In the genomic region with DNA sequence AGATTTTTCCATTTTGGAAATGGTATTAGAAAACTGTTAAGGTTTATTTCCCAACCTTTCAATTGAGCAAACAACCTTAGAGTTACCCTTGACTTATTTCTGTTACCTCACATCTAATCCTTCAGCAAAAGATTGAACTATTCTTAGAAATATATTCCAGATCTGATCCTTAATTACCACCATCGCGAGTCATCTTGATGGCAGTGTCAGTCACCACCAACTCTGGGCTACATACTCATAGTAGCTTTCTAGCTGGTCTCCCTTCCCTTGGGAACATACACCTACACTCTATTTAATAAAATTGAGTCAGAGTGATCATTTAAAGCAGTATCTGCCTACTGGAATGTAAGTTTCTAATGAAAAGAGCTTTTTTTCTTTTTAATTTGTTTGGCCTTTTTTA, we compare ENCODE assay signal across 32 cellular contexts.
"Had no signal": no experiment of that assay in that cellular context is flagged by ENCODE, and none has a peak within 500 bp of the region (broad histone marks: within the 10 kb centered on the region; RNA-seq: fewer than 3 reads in every experiment).

No MANE protein-coding gene starts in this region.

- H3K27me3 ChIP-seq: adrenal gland, ascending aorta, body of pancreas, brain microvascular endothelial cell, breast epithelium, cardiac muscle cell had no signal

- H3K36me3 ChIP-seq: adrenal gland, ascending aorta, brain microvascular endothelial cell, breast epithelium, cardiac muscle cell had no signal

- H3K4me3 ChIP-seq: adrenal gland, ascending aorta, body of pancreas, breast epithelium, cardiac muscle cell had no signal

- DNase-seq: activated effector memory CD4-positive, alpha-beta T cell treated with anti-CD3 and anti-CD28 coated beads, Interleukin-2, amount 50 U/mL, for 16 hours; activated effector memory CD4-positive, alpha-beta T cell treated with Interleukin-2 at 50 U/mL for 16 hours; activated gamma-delta T cell; activated gamma-delta T cell treated with Interleukin-2 at 50 U/mL for 16 hours; activated naive CD4-positive, alpha-beta T cell; activated naive CD4-positive, alpha-beta T cell treated with anti-CD3 and anti-CD28 coated beads for 36 hours; activated naive CD4-positive, alpha-beta T cell treated with anti-CD3 and anti-CD28 coated beads, Interleukin-2, amount 10 ng/mL, durations not matched to agents 7 days and 5 days; activated naive CD4-positive, alpha-beta T cell treated with anti-CD3 and anti-CD28 coated beads, Interleukin-2, amount 50 U/mL, for 16 hours; activated naive CD4-positive, alpha-beta T cell treated with Interleukin-2 at 50 U/mL for 16 hours; activated naive CD8-positive, alpha-beta T cell treated with anti-CD3 and anti-CD28 coated beads for 36 hours; activated naive CD8-positive, alpha-beta T cell treated with anti-CD3 and anti-CD28 coated beads, Interleukin-2, amount 10 ng/mL, durations not matched to agents 7 days and 5 days; activated naive CD8-positive, alpha-beta T cell treated with anti-CD3 and anti-CD28 coated beads, Interleukin-2, amount 50 U/mL, for 24 hours; activated T-cell treated with anti-CD3 and anti-CD28 coated beads for 4 hours; activated T-cell treated with anti-CD3 and anti-CD28 coated beads, Interleukin-2, amount 50 U/mL, for 1 hour; activated T-cell treated with anti-CD3 and anti-CD28 coated beads, Interleukin-2, amount 50 U/mL, for 24 hours; activated T-cell treated with anti-CD3 and anti-CD28 coated beads, Interleukin-2, amount 50 U/mL, for 4 hours; activated T-cell treated with anti-CD3 and anti-CD28 coated beads, Interleukin-2, amount 50 U/mL, for 48 hours; activated T-cell treated with anti-CD3 and anti-CD28 coated beads, Interleukin-2, amount 50 U/mL, for 72 hours; adrenal gland; amniotic stem cell; amygdala; anterior cingulate cortex; aorta; body of pancreas; brain microvascular endothelial cell; central memory CD4-positive, alpha-beta T cell; cerebellar nuclear complex had no signal

- H3K4me1 ChIP-seq: adrenal gland, ascending aorta, body of pancreas, breast epithelium had no signal

- ATAC-seq: activated naive CD4-positive, alpha-beta T cell treated with anti-CD3 and anti-CD28 coated beads, Interleukin-2, amount 50 U/mL, for 72 hours; activated naive CD8-positive, alpha-beta T cell treated with anti-CD3 and anti-CD28 coated beads, Interleukin-2, amount 50 U/mL, for 24 hours; activated T-cell treated with anti-CD3 and anti-CD28 coated beads, Interleukin-2, amount 50 U/mL, for 4 hours; activated T-cell treated with anti-CD3 and anti-CD28 coated beads, Interleukin-2, amount 50 U/mL, for 72 hours; activated T-helper 17 cell treated with anti-CD3 and anti-CD28 coated beads, Interleukin-2, amount 50 U/mL, for 72 hours; body of pancreas had no signal

- H3K27ac ChIP-seq: adrenal gland, ascending aorta, body of pancreas, brain microvascular endothelial cell, breast epithelium, cardiac muscle cell had no signal
